In genomic region chr4:87423313-87424031, GRCh38 we compare ENCODE assay signal across 1 cellular context.
TF ChIP-seq lines count a peak whose summit lies in the region.

No MANE protein-coding gene starts in this region.

TF ChIP-seq in HCT116, 20 proteins besides CTCF, POLR2A, EP300 and RAD21 (continued from another document):
- TF ChIP-seq ZBTB33 (IDR thresholded peaks at IDR 0.05; ENCODE audit: extremely low read depth, insufficient replicate concordance, low read length) = no peak
- no peak for TF ChIP-seq MAX (IDR thresholded peaks at IDR 0.05)
- no peak for TF ChIP-seq JUND (IDR thresholded peaks at IDR 0.05)
